In genomic region chr6:27161946-27162603, GRCh38 we compare ENCODE assay signal across 1 cellular context.
A peak's percentile ranks its signal among the peaks of the same experiment; 100 is the strongest.
TF ChIP-seq lines count a peak whose summit lies in the region.

No MANE protein-coding gene starts in this region.

TF ChIP-seq in HEK293, 187 proteins besides CTCF, POLR2A, EP300 and RAD21 (continued from another document and continues in another):
- TF ChIP-seq BCL6B (tag by site-specific recombination; IDR thresholded peaks at IDR 0.05) (no peak), OVOL3 (tag by site-specific recombination; IDR thresholded peaks at IDR 0.05) (no peak), ZNF501 (tag by site-specific recombination; IDR thresholded peaks at IDR 0.05) (no peak; the same call in 1 of the 2 replicates), ZNF677 (tag by site-specific recombination; IDR thresholded peaks at IDR 0.05) (no peak), ZNF10 (tag by site-specific recombination; IDR thresholded peaks at IDR 0.05) (no peak), ZNF311 (tag by site-specific recombination; IDR thresholded peaks at IDR 0.05; ENCODE audit: borderline replicate concordance) (no peak), HOXC10 (CRISPR knock-in tag; IDR thresholded peaks at IDR 0.05) (no peak), BCL11A (tag by site-specific recombination; IDR thresholded peaks at IDR 0.05; ENCODE audit: low read depth) (no peak), TSHZ1 (tag by site-specific recombination; IDR thresholded peaks at IDR 0.05; ENCODE audit: borderline replicate concordance) (no peak), ZNF692 (tag by site-specific recombination; IDR thresholded peaks at IDR 0.05) (no peak), ZNF776 (tag by site-specific recombination; IDR thresholded peaks at IDR 0.05; ENCODE audit: borderline replicate concordance) (no peak), ZNF837 (tag by site-specific recombination; IDR thresholded peaks at IDR 0.05) (no peak), ZSCAN4 (tag by site-specific recombination; IDR thresholded peaks at IDR 0.05) (no peak), ZNF398 (tag by site-specific recombination; IDR thresholded peaks at IDR 0.05) (no peak), REST (tag by site-specific recombination; IDR thresholded peaks at IDR 0.05) (no peak), KLF1 (tag by site-specific recombination; IDR thresholded peaks at IDR 0.05) (no peak), ZNF169 (tag by site-specific recombination; IDR thresholded peaks at IDR 0.05) (no peak), ZBTB49 (tag by site-specific recombination; IDR thresholded peaks at IDR 0.05; ENCODE audit: low read depth) (no peak), ZNF174 (tag by site-specific recombination; IDR thresholded peaks at IDR 0.05) (no peak), ZNF558 (tag by site-specific recombination; IDR thresholded peaks at IDR 0.05) (peak; percentile 50; the same call in 1 of the 2 replicates), ZNF645 (tag by site-specific recombination; IDR thresholded peaks at IDR 0.05) (no peak), PATZ1 (tag by site-specific recombination; IDR thresholded peaks at IDR 0.05) (no peak), ZNF707 (tag by site-specific recombination; IDR thresholded peaks at IDR 0.05) (no peak), ATF2 (tag by site-specific recombination; IDR thresholded peaks at IDR 0.05; ENCODE audit: low read depth) (no peak), GLIS1 (tag by site-specific recombination; IDR thresholded peaks at IDR 0.05) (no peak), ZNF138 (tag by site-specific recombination; IDR thresholded peaks at IDR 0.05; ENCODE audit: borderline replicate concordance) (no peak), ZNF600 (tag by site-specific recombination; IDR thresholded peaks at IDR 0.05) (no peak), ZNF423 (tag by site-specific recombination; IDR thresholded peaks at IDR 0.05) (no peak), ZNF549 (tag by site-specific recombination; IDR thresholded peaks at IDR 0.05) (no peak), ZNF433 (tag by site-specific recombination; IDR thresholded peaks at IDR 0.05; ENCODE audit: low read depth) (no peak), KLF9 (tag by site-specific recombination; IDR thresholded peaks at IDR 0.05; ENCODE audit: low read depth) (no peak), ZNF596 (tag by site-specific recombination; IDR thresholded peaks at IDR 0.05) (no peak), ZNF555 (tag by site-specific recombination; conservative IDR thresholded peaks at IDR 0.05) (no peak), ZNF843 (tag by site-specific recombination; IDR thresholded peaks at IDR 0.05) (no peak), FEZF1 (tag by site-specific recombination; IDR thresholded peaks at IDR 0.05) (no peak), ZBTB21 (tag by site-specific recombination; IDR thresholded peaks at IDR 0.05) (no peak)
